ENCODE assay signal across 8 cellular contexts in the genomic region with DNA sequence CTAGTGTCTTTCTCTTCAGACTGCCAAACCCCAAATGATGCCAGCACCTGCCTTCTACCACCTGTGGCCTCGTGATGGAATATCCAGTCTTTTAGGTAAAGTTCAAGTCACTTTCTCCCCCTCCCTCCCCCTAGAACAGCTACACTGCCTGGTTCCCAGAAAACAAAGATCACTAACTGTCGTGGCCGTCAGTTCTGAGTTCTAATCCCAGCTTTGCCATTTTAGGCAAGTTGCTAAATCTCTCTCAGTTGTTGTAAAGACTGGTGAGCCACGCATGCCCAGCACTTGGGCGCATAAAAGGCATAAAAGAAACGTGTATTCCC. TPM values are rescaled to one million over a fixed set of nuclear protein-coding genes. Genes with fewer than 3 reads are reported as not detected.
DNase-seq lines count a peak whose midpoint lies in the region; ATAC-seq and TF ChIP-seq lines count a peak whose summit lies in the region.

No MANE protein-coding gene starts in this region.

- peak overlapping the region; percentile 68 for H3K9ac ChIP-seq in BLaER1

- H3K36me3 Mint-ChIP-seq in chondrocyte (ENCODE audit: low read depth) (no peaks in the 10 kb centered on the region), nephron (ENCODE audit: low read depth) (peaks cover 10% of the 10 kb centered on the region)

- H3K4me2 ChIP-seq in BLaER1, result peak overlapping the region; percentile 86

- peaks cover 72% of the 10 kb centered on the region for H3K4me1 ChIP-seq in BLaER1

- H3K36me3 ChIP-seq in BLaER1 (peaks cover 19% of the 10 kb centered on the region), KOPT-K1 (ENCODE audit: insufficient read depth, low read length) (peaks cover 9% of the 10 kb centered on the region; the same call in 1 of the 2 replicates)

- H3K9me3 ChIP-seq in BLaER1, result no peaks in the 10 kb centered on the region
- H3K9me3 ChIP-seq in KOPT-K1 (ENCODE audit: insufficient read depth, low read length, poor library complexity, severe bottlenecking), result no peaks in the 10 kb centered on the region

- no peaks in the 10 kb centered on the region for H3K27me3 Mint-ChIP-seq in chondrocyte (ENCODE audit: low read depth)
- H3K27me3 Mint-ChIP-seq in nephron (ENCODE audit: low read depth), result peaks cover 3% of the 10 kb centered on the region

- H4K20me1 ChIP-seq in BLaER1, result 0 out of 2 replicates have a peak, but pooled peaks cover 16% of the 10 kb centered on the region

- H3K4me1 Mint-ChIP-seq in chondrocyte (ENCODE audit: low read depth) (peaks cover 61% of the 10 kb centered on the region), nephron (peaks cover 64% of the 10 kb centered on the region)

- no peaks in the 10 kb centered on the region for H3K27me3 ChIP-seq in BLaER1

- ATAC-seq in GM21360 (IDR thresholded peaks at IDR 0.05; ENCODE audit: unreplicated experiment) (no peak), GM21576 (IDR thresholded peaks at IDR 0.05; ENCODE audit: unreplicated experiment) (no peak), HG03521 (IDR thresholded peaks at IDR 0.05; ENCODE audit: unreplicated experiment) (no peak), GM18511 (IDR thresholded peaks at IDR 0.05; ENCODE audit: unreplicated experiment) (no peak)

- DNase-seq in chondrocyte (ENCODE audit: low spot score), result no peak

- H3K9me3 Mint-ChIP-seq in chondrocyte (ENCODE audit: low read depth) (no peaks in the 10 kb centered on the region), nephron (no peaks in the 10 kb centered on the region)

- H3K27ac ChIP-seq in BLaER1 (peak overlapping the region; percentile 77), KOPT-K1 (ENCODE audit: low read depth, low read length, poor library complexity, severe bottlenecking) (peak overlapping the region; percentile 72)

- no peak for TF ChIP-seq CTCF in chondrocyte (IDR thresholded peaks at IDR 0.05)
- TF ChIP-seq CTCF in nephron (IDR thresholded peaks at IDR 0.05; ENCODE audit: unreplicated experiment in 3 of 3), result no peak

- peak overlapping the region; percentile 92 for H3K4me3 ChIP-seq in BLaER1

- H3K27ac Mint-ChIP-seq in chondrocyte (ENCODE audit: unreplicated experiment), result peak overlapping the region; percentile 99
- H3K27ac Mint-ChIP-seq in nephron, result peak overlapping the region; percentile 88 to 99 (median 93)

- H3K4me3 Mint-ChIP-seq in chondrocyte (ENCODE audit: unreplicated experiment) (peak overlapping the region; percentile 40), nephron (peak overlapping the region; percentile 95 to 99 (median 97))

RNA-seq across cellular contexts. Expression of a gene that starts 0.6 kb away (rescaled TPM):
- total RNA-seq in chondrocyte, result 67.7 to 74.5 TPM (median 69.7 TPM) in 3 replicates

RNA-seq across cellular contexts. Expression of a gene that starts 6.0 kb away (rescaled TPM):
- total RNA-seq in chondrocyte, result 159 to 177 TPM (median 173 TPM) in 3 replicates

RNA-seq across cellular contexts. Expression of a gene that starts 24.9 kb away (rescaled TPM):
- 10.8 to 18.1 TPM (median 17.4 TPM) in 3 replicates for total RNA-seq in chondrocyte
